In the genomic region with DNA sequence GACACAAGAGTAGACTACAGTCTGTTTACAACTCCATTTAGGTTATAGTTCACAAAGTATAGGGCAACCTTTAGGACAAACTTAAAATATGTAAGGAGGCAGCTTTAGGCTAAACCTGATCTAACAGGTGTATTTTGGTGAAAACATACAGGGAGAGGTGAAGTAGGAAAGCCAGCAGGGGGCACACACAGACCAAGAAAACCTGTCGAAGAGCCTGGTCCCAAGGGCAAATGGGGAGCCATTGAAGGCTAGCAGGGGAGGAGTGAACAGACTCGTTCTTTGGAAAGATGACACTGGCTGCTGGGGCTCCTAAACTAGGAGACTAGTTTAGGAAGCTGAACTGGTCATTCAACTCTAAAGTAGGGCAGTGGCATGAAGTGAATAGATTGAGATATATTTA, we compare ENCODE assay signal across 8 cellular contexts.
DNase-seq lines count a peak whose midpoint lies in the region; ATAC-seq lines count a peak whose summit lies in the region.

No MANE protein-coding gene starts in this region.

- DNase-seq in NCI-H2107 treated with DMSO at 0.1 percent for 48 hours (lab: John Stamatoyannopoulos, UW; ENCODE audit: unreplicated experiment) (peak; percentile 36), NCI-H2107 (lab: John Stamatoyannopoulos, UW) (no peak), NCI-H2029 treated with DMSO at 0.1 percent for 48 hours (lab: John Stamatoyannopoulos, UW) (peak; percentile 34), left ventricle myocardium superior (peak; percentile 28)
- DNase-seq in activated CD8-positive, alpha-beta memory T cell treated with anti-CD3 and anti-CD28 coated beads for 24 hours: peak; percentile 61
- peak; percentile 34 to 39 for DNase-seq in stimulated activated CD4-positive, alpha-beta T cell treated with anti-CD3 and anti-CD28 coated beads, Interleukin-2, amount 100 ng/mL, for 24 hours

- intact Hi-C loops in left ventricle myocardium superior (cut with micrococcal nuclease): no loop called here

- ATAC-seq in left ventricle myocardium superior (no peak), HG03565 (IDR thresholded peaks at IDR 0.05; ENCODE audit: unreplicated experiment) (no peak), GM21723 (IDR thresholded peaks at IDR 0.05; ENCODE audit: unreplicated experiment) (no peak)
